ENCODE assay signal across 15 cellular contexts in the genomic region with DNA sequence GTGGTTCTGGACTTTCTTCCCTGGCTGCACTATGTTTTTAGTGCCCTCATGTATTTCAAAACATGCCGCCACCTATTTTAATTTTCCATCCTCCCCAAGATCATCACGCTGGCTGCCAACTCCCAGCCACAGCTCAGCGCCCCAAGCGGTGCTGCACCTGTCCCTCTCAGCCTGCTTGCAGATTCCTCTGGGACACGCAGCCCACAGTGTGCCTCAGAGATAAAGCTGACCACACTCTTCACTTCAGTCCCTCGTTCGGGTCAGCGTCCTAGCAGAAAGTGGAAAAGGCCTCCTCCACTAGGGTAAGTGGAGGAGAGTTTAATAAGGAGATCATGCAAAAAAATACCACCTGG.
"Had no signal": no experiment of that assay in that cellular context is flagged by ENCODE, and none has a peak within 500 bp of the region (broad histone marks: within the 10 kb centered on the region; RNA-seq: fewer than 3 reads in every experiment).

No MANE protein-coding gene starts in this region.

- H3K4me3 ChIP-seq: adrenal gland, lung, right atrium auricular region, smooth muscle cell, thyroid gland, uterus had no signal

- ATAC-seq: activated T-helper 17 cell treated with anti-CD3 and anti-CD28 coated beads, Interleukin-2, amount 50 U/mL, for 72 hours; foreskin keratinocyte; left cardiac atrium; naive thymus-derived CD8-positive, alpha-beta T cell; stimulated activated effector memory CD8-positive, alpha-beta T cell treated with anti-CD3 and anti-CD28 coated beads, Interleukin-12 subunit alpha, Interleukin-12 subunit beta, amount 100 ng/mL, for 72 hours had no signal

- H3K27ac ChIP-seq: adrenal gland, foreskin keratinocyte, right atrium auricular region, thyroid gland, uterus had no signal

- H3K27me3 ChIP-seq: adrenal gland, foreskin keratinocyte, right atrium auricular region, thyroid gland, uterus had no signal

- H3K4me1 ChIP-seq: adrenal gland, foreskin keratinocyte, right atrium auricular region, uterus had no signal

- H3K4me2 ChIP-seq: smooth muscle cell had no signal

- H3K36me3 ChIP-seq: adrenal gland, right atrium auricular region, thyroid gland, uterus had no signal

- DNase-seq: activated naive CD4-positive, alpha-beta T cell treated with anti-CD3 and anti-CD28 coated beads, Interleukin-2, amount 10 ng/mL, durations not matched to agents 7 days and 5 days; activated T-cell treated with anti-CD3 and anti-CD28 coated beads for 4 hours; adrenal gland; foreskin keratinocyte; head of caudate nucleus; left cardiac atrium; naive thymus-derived CD8-positive, alpha-beta T cell; posterior cingulate gyrus; thyroid gland; uterus had no signal
